Comparison of ENCODE assay signal across 8 cellular contexts in the genomic region with DNA sequence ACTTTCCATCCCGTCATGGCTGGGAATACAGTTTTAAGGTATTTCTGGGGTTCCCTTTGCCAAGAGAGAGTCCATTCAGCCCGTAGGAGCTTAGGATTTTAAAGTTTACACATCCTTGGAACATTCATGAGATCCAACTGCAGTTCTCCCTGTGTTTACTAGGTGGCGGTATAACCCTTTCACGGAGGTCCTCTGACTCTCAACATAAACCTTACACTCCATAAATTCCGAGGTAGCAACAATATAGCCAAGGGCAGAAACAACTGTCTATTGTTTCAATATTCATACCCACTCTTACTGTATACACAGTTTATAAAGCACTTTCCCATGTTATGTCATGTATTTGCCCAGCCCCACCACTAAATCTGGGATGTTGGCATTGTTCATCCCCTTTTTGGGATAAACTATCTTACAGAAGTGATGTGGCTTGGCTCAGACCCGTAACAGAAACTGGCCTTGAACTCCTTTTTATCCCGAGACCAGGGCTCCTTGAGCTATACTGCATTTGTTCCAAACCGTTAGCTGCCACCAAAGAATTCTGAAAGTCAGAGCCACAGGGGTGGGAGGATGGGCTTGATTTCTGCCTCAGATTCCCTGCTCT.
DNase-seq lines count a peak whose midpoint lies in the region; ATAC-seq, FAIRE-seq and TF ChIP-seq lines count a peak whose summit lies in the region.

No MANE protein-coding gene starts in this region.

- POLR2A ChIA-PET in CD4-positive, alpha-beta memory T cell (lab: Charles Lee; ENCODE audit: partially characterized antibody) = no interaction called here

- H3K27ac Mint-ChIP-seq in CD4-positive, alpha-beta memory T cell = no peak overlapping the region

- ATAC-seq in GM19438 (IDR thresholded peaks at IDR 0.05; ENCODE audit: low read depth, unreplicated experiment) (peak; percentile 56), SK-N-SH treated with all-trans-retinoic acid at 6 μM for 48 hours (peak; percentile 84), pancreas (peak in 3 of 4 donors; percentile 70 to 87 (median 75)), GM19452 (IDR thresholded peaks at IDR 0.05; ENCODE audit: unreplicated experiment) (no peak), GM18511 (IDR thresholded peaks at IDR 0.05; ENCODE audit: unreplicated experiment) (no peak)

- 3 to 6% methylated on average over 8 of the region's 8 CpGs for WGBS in pancreas, 2 donors

- H3K4me3 ChIP-seq in CD4-positive, alpha-beta memory T cell (ENCODE audit: low read length in 2 of 2) = no peak overlapping the region
- no peak overlapping the region for H3K4me3 ChIP-seq in fibroblast of pulmonary artery (replicated peaks; ENCODE audit: low read depth, low read length)
- no peak overlapping the region for H3K4me3 ChIP-seq in pancreas

- no peaks in the 10 kb centered on the region for H3K36me3 ChIP-seq in CD4-positive, alpha-beta memory T cell (ENCODE audit: insufficient read depth, low read length)
- H3K36me3 ChIP-seq in pancreas = no peaks in the 10 kb centered on the region

- H3K27ac ChIP-seq in CD4-positive, alpha-beta memory T cell (ENCODE audit: low read depth, low read length) = no peak overlapping the region
- H3K27ac ChIP-seq in pancreas = no peak overlapping the region

- H3K9me3 ChIP-seq in CD4-positive, alpha-beta memory T cell (ENCODE audit: control insufficient read depth in 1 of 2, low read length in 2 of 2) = no peaks in the 10 kb centered on the region
- no peaks in the 10 kb centered on the region for H3K9me3 ChIP-seq in pancreas

- peaks cover 10 to 22% of the 10 kb centered on the region in 2 donors for H3K27me3 Mint-ChIP-seq in CD4-positive, alpha-beta memory T cell

- FAIRE-seq in pancreas (lab: Jason Lieb, UNC) = no peak

- H3K27me3 ChIP-seq in CD4-positive, alpha-beta memory T cell (ENCODE audit: insufficient read depth, low read length) = peaks cover 3% of the 10 kb centered on the region
- no peaks in the 10 kb centered on the region for H3K27me3 ChIP-seq in pancreas

- intact Hi-C loops in CD4-positive, alpha-beta memory T cell (cut with micrococcal nuclease) = loop anchor here (5.0 kb wide), 1 partner anchor 261 kb away; no protein-coding TSS in a partner anchor
- intact Hi-C loops in pancreas (cut with DNase I) = no loop called here

- H3K4me3 Mint-ChIP-seq in CD4-positive, alpha-beta memory T cell = no peak overlapping the region

- H3K36me3 Mint-ChIP-seq in CD4-positive, alpha-beta memory T cell = no peaks in the 10 kb centered on the region

- H3K4me1 Mint-ChIP-seq in CD4-positive, alpha-beta memory T cell = peaks cover 0 to 5% (median under 1%) of the 10 kb centered on the region in 4 donors

- DNase-seq in CD4-positive, alpha-beta memory T cell = peak in 3 of 5 donors; percentile 7 to 26 (median 8)
- DNase-seq in NCI-H1105 (lab: John Stamatoyannopoulos, UW) (peak; percentile 69), fibroblast of pulmonary artery (ENCODE audit: low read depth) (peak; percentile 77), pancreas (no peak)

- no peaks in the 10 kb centered on the region for H3K4me1 ChIP-seq in CD4-positive, alpha-beta memory T cell (ENCODE audit: insufficient read depth, low read length)
- H3K4me1 ChIP-seq in pancreas = no peaks in the 10 kb centered on the region

- H3K9me3 Mint-ChIP-seq in CD4-positive, alpha-beta memory T cell = no peaks in the 10 kb centered on the region

- TF ChIP-seq CTCF in fibroblast of pulmonary artery (IDR thresholded peaks at IDR 0.05; ENCODE audit: low read length, missing control alignments) (peak; percentile 96), pancreas (IDR thresholded peaks at IDR 0.05) (peak; percentile 39 to 64 (median 62))

- CTCF ChIA-PET in CD4-positive, alpha-beta memory T cell (lab: Charles Lee; ENCODE audit: partially characterized antibody) = interaction anchor here (1.4 kb wide), 1 partner anchor 9 kb away, joined by 5 read pairs; no protein-coding TSS in a partner anchor

TF ChIP-seq in SK-N-SH treated with all-trans-retinoic acid at 6 μM for 48 hours, 23 proteins besides CTCF, POLR2A, EP300 and RAD21:
- TF ChIP-seq ZNF8 (CRISPR knock-in tag; IDR thresholded peaks at IDR 0.05) = no peak
- no peak for TF ChIP-seq ISL1 (CRISPR knock-in tag; IDR thresholded peaks at IDR 0.05)
- TF ChIP-seq ZFP3 (CRISPR knock-in tag; IDR thresholded peaks at IDR 0.05) = no peak
- no peak for TF ChIP-seq CREB5 (CRISPR knock-in tag; IDR thresholded peaks at IDR 0.05; ENCODE audit: low read depth)
- TF ChIP-seq GLIS3 (CRISPR knock-in tag; IDR thresholded peaks at IDR 0.05) = no peak
TF ChIP-seq in SK-N-SH treated with all-trans-retinoic acid at 6 μM for 48 hours: peak in this region for 0.

Comparison
In these comparisons a context has a peak if more than half of its experiments do, and no peak if none do; other contexts are left out.
1. DNase-seq: peak in CD4-positive, alpha-beta memory T cell (3 of 5), NCI-H1105 (single experiment) and fibroblast of pulmonary artery (single experiment); none in pancreas (0 of 6).
2. ATAC-seq: peak in GM19438 (single experiment), SK-N-SH treated with all-trans-retinoic acid at 6 μM for 48 hours (single experiment) and pancreas (3 of 4); none in GM19452 (single experiment) and GM18511 (single experiment).